ENCODE assay signal across 1 cellular context in the genomic region with DNA sequence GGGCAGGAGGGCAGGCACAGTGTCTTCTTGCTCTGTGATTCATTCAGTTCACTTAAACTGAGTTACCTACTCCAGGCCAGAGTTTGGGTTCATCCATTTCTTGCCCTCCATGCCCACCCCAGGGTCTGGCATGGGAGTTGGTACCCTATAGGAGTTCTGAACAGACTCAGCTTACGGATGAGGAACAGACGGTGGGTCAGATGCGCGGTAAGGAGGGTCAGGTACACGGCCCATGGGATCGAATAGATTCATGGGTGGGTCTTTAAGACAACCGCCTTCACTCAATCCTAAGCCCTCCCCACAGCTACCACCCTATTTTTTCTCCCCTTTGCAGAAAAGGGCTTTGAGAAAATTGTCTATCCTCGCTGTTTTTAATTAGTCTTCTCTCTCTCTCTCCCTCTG.
A peak's percentile ranks its signal among the peaks of the same experiment; 100 is the strongest.
TF ChIP-seq lines count a peak whose summit lies in the region.

No MANE protein-coding gene starts in this region.

TF ChIP-seq in HepG2, 621 proteins besides CTCF, POLR2A, EP300 and RAD21:
- TF ChIP-seq, protein P1, sequence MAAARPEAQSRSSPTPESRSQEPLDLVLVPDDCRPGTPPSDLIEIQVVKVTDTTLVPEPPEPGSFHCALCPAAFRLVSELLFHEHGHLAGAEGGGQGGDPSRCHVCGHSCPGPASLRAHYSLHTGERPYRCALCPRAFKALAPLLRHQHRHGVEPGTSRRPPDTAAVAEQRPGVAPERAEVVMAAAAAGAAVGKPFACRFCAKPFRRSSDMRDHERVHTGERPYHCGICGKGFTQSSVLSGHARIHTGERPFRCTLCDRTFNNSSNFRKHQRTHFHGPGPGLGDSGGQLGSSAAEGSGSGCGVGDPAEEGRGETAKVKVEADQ (CRISPR knock-in tag; IDR thresholded peaks at IDR 0.05; ENCODE audit: borderline replicate concordance), result 0 out of 2 replicates have a peak, but pooled peaks have one; percentile 52
- TF ChIP-seq, protein P2, sequence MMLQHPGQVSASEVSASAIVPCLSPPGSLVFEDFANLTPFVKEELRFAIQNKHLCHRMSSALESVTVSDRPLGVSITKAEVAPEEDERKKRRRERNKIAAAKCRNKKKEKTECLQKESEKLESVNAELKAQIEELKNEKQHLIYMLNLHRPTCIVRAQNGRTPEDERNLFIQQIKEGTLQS (CRISPR knock-in tag; IDR thresholded peaks at IDR 0.05), result no peak
- TF ChIP-seq GLI4 (CRISPR knock-in tag; IDR thresholded peaks at IDR 0.05; ENCODE audit: borderline replicate concordance), result 0 out of 2 replicates have a peak, but pooled peaks have one; percentile 57
- TF ChIP-seq KLF13 (CRISPR knock-in tag; IDR thresholded peaks at IDR 0.05), result 0 out of 2 replicates have a peak, but pooled peaks have one; percentile 43
- no peak for TF ChIP-seq ZNF30 (CRISPR knock-in tag; IDR thresholded peaks at IDR 0.05)
- TF ChIP-seq ZSCAN25 (CRISPR knock-in tag; IDR thresholded peaks at IDR 0.05), result 0 out of 2 replicates have a peak, but pooled peaks have one; percentile 26
- no peak for TF ChIP-seq TSC22D2 (CRISPR knock-in tag; IDR thresholded peaks at IDR 0.05; ENCODE audit: borderline replicate concordance)
- TF ChIP-seq, protein P3, sequence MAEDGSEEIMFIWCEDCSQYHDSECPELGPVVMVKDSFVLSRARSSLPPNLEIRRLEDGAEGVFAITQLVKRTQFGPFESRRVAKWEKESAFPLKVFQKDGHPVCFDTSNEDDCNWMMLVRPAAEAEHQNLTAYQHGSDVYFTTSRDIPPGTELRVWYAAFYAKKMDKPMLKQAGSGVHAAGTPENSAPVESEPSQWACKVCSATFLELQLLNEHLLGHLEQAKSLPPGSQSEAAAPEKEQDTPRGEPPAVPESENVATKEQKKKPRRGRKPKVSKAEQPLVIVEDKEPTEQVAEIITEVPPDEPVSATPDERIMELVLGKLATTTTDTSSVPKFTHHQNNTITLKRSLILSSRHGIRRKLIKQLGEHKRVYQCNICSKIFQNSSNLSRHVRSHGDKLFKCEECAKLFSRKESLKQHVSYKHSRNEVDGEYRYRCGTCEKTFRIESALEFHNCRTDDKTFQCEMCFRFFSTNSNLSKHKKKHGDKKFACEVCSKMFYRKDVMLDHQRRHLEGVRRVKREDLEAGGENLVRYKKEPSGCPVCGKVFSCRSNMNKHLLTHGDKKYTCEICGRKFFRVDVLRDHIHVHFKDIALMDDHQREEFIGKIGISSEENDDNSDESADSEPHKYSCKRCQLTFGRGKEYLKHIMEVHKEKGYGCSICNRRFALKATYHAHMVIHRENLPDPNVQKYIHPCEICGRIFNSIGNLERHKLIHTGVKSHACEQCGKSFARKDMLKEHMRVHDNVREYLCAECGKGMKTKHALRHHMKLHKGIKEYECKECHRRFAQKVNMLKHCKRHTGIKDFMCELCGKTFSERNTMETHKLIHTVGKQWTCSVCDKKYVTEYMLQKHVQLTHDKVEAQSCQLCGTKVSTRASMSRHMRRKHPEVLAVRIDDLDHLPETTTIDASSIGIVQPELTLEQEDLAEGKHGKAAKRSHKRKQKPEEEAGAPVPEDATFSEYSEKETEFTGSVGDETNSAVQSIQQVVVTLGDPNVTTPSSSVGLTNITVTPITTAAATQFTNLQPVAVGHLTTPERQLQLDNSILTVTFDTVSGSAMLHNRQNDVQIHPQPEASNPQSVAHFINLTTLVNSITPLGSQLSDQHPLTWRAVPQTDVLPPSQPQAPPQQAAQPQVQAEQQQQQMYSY (CRISPR knock-in tag; IDR thresholded peaks at IDR 0.05), result peak; percentile 54; the same call in 1 of the 2 replicates
